9 cellular contexts compared by ENCODE assay signal in the genomic region with DNA sequence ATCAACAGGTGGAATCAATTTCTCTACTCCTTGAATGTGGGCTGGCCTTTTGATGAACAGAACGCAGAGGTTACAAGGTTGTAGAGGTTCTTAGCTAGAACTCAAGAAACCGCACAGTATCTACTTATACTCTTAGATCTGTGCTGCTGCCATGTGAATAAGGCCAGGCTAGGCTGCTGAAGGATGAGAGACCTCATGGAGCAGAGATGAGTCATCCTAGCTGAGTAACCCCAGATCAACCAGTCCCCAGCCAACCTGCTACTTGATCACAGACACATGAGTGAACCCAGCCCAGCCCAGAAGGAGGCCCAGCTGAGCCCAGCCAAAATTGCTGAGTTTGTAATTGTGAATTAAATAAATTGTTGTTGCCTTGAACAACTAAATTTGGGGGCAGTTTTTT. TPM values are rescaled to one million over a fixed set of nuclear protein-coding genes. Genes with fewer than 3 reads are reported as not detected.
DNase-seq lines count a peak whose midpoint lies in the region; ATAC-seq and TF ChIP-seq lines count a peak whose summit lies in the region.
"Had no signal": no experiment of that assay in that cellular context is flagged by ENCODE, and none has a peak within 500 bp of the region (broad histone marks: within the 10 kb centered on the region; RNA-seq: fewer than 3 reads in every experiment).

No MANE protein-coding gene starts in this region.

- H3K9me3 ChIP-seq in fibroblast of lung (ENCODE audit: control insufficient read depth, insufficient read depth, low read depth, low read length), result peaks cover 2% of the 10 kb centered on the region

- H3K36me3 ChIP-seq in fibroblast of lung (ENCODE audit: control insufficient read depth, insufficient read depth, low read length), result no peaks in the 10 kb centered on the region

- TF ChIP-seq POLR2A in lower leg skin (IDR thresholded peaks at IDR 0.05), result no peak

- no peak overlapping the region for H3K4me2 ChIP-seq in fibroblast of lung (ENCODE audit: extremely low read depth, insufficient read depth, low read length)

- in situ Hi-C loops in Caki2 (cut with HindIII; ENCODE audit: low pct_unique_long_range_greater_than_20kb, low sequenced_read_pairs), result no loop called here

- DNase-seq in Caki2 (ENCODE audit: low read depth), result peak; percentile 6
- peak; percentile 52 for DNase-seq in T1000 (lab: John Stamatoyannopoulos, UW)
- DNase-seq in fibroblast of lung (ENCODE audit: low read depth in 2 of 2), result peak; percentile 43 to 53
- DNase-seq in DMS114 treated with DMSO at 0.1 percent for 48 hours (lab: John Stamatoyannopoulos, UW; ENCODE audit: unreplicated experiment), result no peak
- DNase-seq in caudate nucleus (lab: John Stamatoyannopoulos, UW), result no peak
- no peak for DNase-seq in lower leg skin (ENCODE audit: low spot score in 2 of 2)
- no peak for DNase-seq in T-helper 9 cell
- DNase-seq: Calu3 had no signal

- no peak overlapping the region for H3K27ac ChIP-seq in fibroblast of lung (ENCODE audit: insufficient read depth, low read length)
- H3K27ac ChIP-seq in caudate nucleus (ENCODE audit: low read depth, low read length), result no peak overlapping the region

- H3K4me3 ChIP-seq in fibroblast of lung (replicated peaks in 1 of 4; ENCODE audit: control extremely low read depth in 1 of 4, insufficient read depth in 1 of 4, low read depth in 3 of 4, low read length in 4 of 4), result no peak overlapping the region
- no peak overlapping the region for H3K4me3 ChIP-seq in lower leg skin (ENCODE audit: low read depth, poor library complexity, severe bottlenecking)

- H4K20me1 ChIP-seq in fibroblast of lung (ENCODE audit: control insufficient read depth, extremely low read depth, insufficient read depth, low read length), result no peaks in the 10 kb centered on the region

- 87 to 100% methylated on average over 2 of the region's 2 CpGs for WGBS in lower leg skin, 2 donors

- no peaks in the 10 kb centered on the region for H3K27me3 ChIP-seq in fibroblast of lung (ENCODE audit: control insufficient read depth, insufficient read depth, low read length)

- H2AFZ ChIP-seq in fibroblast of lung (ENCODE audit: low read length), result no peak overlapping the region

- intact Hi-C loops in lower leg skin (cut with DNase I; ENCODE audit: low total_unique reads), result no loop called here

- H3K79me2 ChIP-seq in fibroblast of lung (ENCODE audit: control insufficient read depth, insufficient read depth, low read length), result no peaks in the 10 kb centered on the region

- TF ChIP-seq CTCF in fibroblast of lung (conservative IDR thresholded peaks at IDR 0.05 in 1 of 2, IDR thresholded peaks at IDR 0.05 in 1 of 2; ENCODE audit: low read depth in 1 of 2, low read length in 2 of 2), result no peak
- TF ChIP-seq CTCF in lower leg skin (IDR thresholded peaks at IDR 0.05), result no peak

- peak; percentile 53 for ATAC-seq in HG02571 (IDR thresholded peaks at IDR 0.05; ENCODE audit: unreplicated experiment)

- no peaks in the 10 kb centered on the region for H3K4me1 ChIP-seq in fibroblast of lung (ENCODE audit: control insufficient read depth, extremely low read depth, insufficient read depth, low read length)

- H3K9ac ChIP-seq in fibroblast of lung (ENCODE audit: insufficient read depth, low read length), result no peak overlapping the region

RNA-seq across cellular contexts. Expression of a gene that starts 35.3 kb away (rescaled TPM):
- 30.3 and 37.5 TPM in 2 replicates for total RNA-seq in Caki2 (2014; rRNA removed; shearing (Covaris generic); ENCODE audit: low replicate concordance)
- 34.4 and 35.2 TPM in 2 replicates for total RNA-seq in fibroblast of lung
- 12.6 and 19.9 TPM in 2 replicates for polyA plus RNA-seq in fibroblast of lung
- 14.0 and 23.6 TPM in 2 replicates for polyA plus RNA-seq in fibroblast of lung (2012)
- polyA minus RNA-seq in fibroblast of lung (ENCODE audit: low replicate concordance), result 18.0 and 28.1 TPM in 2 replicates
- total RNA-seq in lower leg skin, result 10 to 100 TPM; 41.8 to 57.5 (median 45.8) TPM

Comparison
In these comparisons a context has a peak if more than half of its experiments do, and no peak if none do; other contexts are left out.
1. DNase-seq: peak in Caki2 (single experiment), T1000 (single experiment) and fibroblast of lung (2 of 2); none in DMS114 treated with DMSO at 0.1 percent for 48 hours (single experiment), caudate nucleus (0 of 61), lower leg skin (0 of 2) and T-helper 9 cell (single experiment).